In genomic region chrX:119266364-119266995, GRCh38 we compare ENCODE assay signal across 9 cellular contexts. TPM values are rescaled to one million over a fixed set of nuclear protein-coding genes. Genes with fewer than 3 reads are reported as not detected.
DNase-seq lines count a peak whose midpoint lies in the region; ATAC-seq and TF ChIP-seq lines count a peak whose summit lies in the region.
"Had no signal": no experiment of that assay in that cellular context is flagged by ENCODE, and none has a peak within 500 bp of the region (broad histone marks: within the 10 kb centered on the region; RNA-seq: fewer than 3 reads in every experiment).

No MANE protein-coding gene starts in this region.

- no peaks in the 10 kb centered on the region for H3K9me3 Mint-ChIP-seq in neural crest cell
- H3K9me3 Mint-ChIP-seq: T-cell had no signal

- ATAC-seq in GM18867 (IDR thresholded peaks at IDR 0.05; ENCODE audit: unreplicated experiment) (peak; percentile 71), GM18873 (IDR thresholded peaks at IDR 0.05; ENCODE audit: low FRiP score, unreplicated experiment) (no peak), HG03139 (IDR thresholded peaks at IDR 0.05; ENCODE audit: unreplicated experiment) (no peak), GM19463 (IDR thresholded peaks at IDR 0.05; ENCODE audit: unreplicated experiment) (no peak)
- ATAC-seq: T-cell had no signal

- no peak overlapping the region for H3K4me3 Mint-ChIP-seq in neural crest cell
- H3K4me3 Mint-ChIP-seq: T-cell had no signal

- BruUV-seq in PC-9 (replicated peaks; lab: Mats Ljungman, UMichigan) = no TSS peak

- H3K27me3 Mint-ChIP-seq in neural crest cell (ENCODE audit: low read depth) = peaks cover 2% of the 10 kb centered on the region

- no peak overlapping the region for H3K4me3 ChIP-seq in PC-9

- no peaks in the 10 kb centered on the region for H4K20me1 ChIP-seq in PC-9 (ENCODE audit: insufficient read depth)

- H3K9me2 ChIP-seq in PC-9 (ENCODE audit: insufficient read depth) = no peaks in the 10 kb centered on the region

- H3K79me2 ChIP-seq in PC-9 (ENCODE audit: low read depth) = no peaks in the 10 kb centered on the region

- peak; percentile 81 for TF ChIP-seq CTCF in PC-9 (conservative IDR thresholded peaks at IDR 0.05)
- peak; percentile 70 for TF ChIP-seq CTCF in neural crest cell (conservative IDR thresholded peaks at IDR 0.05)

- CTCF ChIA-PET in PC-9 (lab: Charles Lee) = interaction anchor here (0.5 to 0.6 kb wide), 3 partner anchors 31 to 209 kb away, joined by 4 to 5 read pairs (median 4); no protein-coding TSS in a partner anchor

- H3K27me3 ChIP-seq in PC-9 (ENCODE audit: insufficient read depth, low read depth) = no peaks in the 10 kb centered on the region

- no peaks in the 10 kb centered on the region for H3K4me1 ChIP-seq in PC-9 (replicated peaks; ENCODE audit: insufficient read depth)

- H3K4me2 ChIP-seq in PC-9 = no peak overlapping the region

- no peaks in the 10 kb centered on the region for H3K36me3 Mint-ChIP-seq in neural crest cell (ENCODE audit: low read depth)
- H3K36me3 Mint-ChIP-seq: T-cell had no signal

- H3K4me1 Mint-ChIP-seq in neural crest cell = no peaks in the 10 kb centered on the region
- H3K4me1 Mint-ChIP-seq: T-cell had no signal

- H3K27ac Mint-ChIP-seq in neural crest cell (ENCODE audit: unreplicated experiment) = no peak overlapping the region
- H3K27ac Mint-ChIP-seq: T-cell had no signal

- H3K27ac ChIP-seq in PC-9 = no peak overlapping the region

- no peak overlapping the region for H2AFZ ChIP-seq in PC-9

- peak; percentile 16 for DNase-seq in COLO829 (ENCODE audit: low spot score)
- DNase-seq in PC-9 = peak in 1 of 2 experiments; percentile 23
- DNase-seq in dermis microvascular lymphatic vessel endothelial cell (ENCODE audit: low read depth in 2 of 2) = peak; percentile 5 to 12
- peak; percentile 15 for DNase-seq in neural crest cell (ENCODE audit: low read depth, low spot score)

- H3F3A ChIP-seq in PC-9 (ENCODE audit: insufficient read depth, low read depth) = no peaks in the 10 kb centered on the region

- no peaks in the 10 kb centered on the region for H3K36me3 ChIP-seq in PC-9 (ENCODE audit: low read depth)

- intact Hi-C loops in PC-9 (cut with micrococcal nuclease; ENCODE audit: unreplicated experiment) = loop anchor here (1.0 kb wide), 1 partner anchor 147 kb away; no protein-coding TSS in a partner anchor

- POLR2A ChIA-PET in PC-9 (lab: Charles Lee; ENCODE audit: unreplicated experiment) = no interaction called here

- no peaks in the 10 kb centered on the region for H3K9me3 ChIP-seq in PC-9 (ENCODE audit: insufficient read depth, low read depth)

RNA-seq across cellular contexts. Expression of gene PGRMC1, which starts 30.4 kb away (rescaled TPM):
- total RNA-seq in PC-9 (2021) = 133 and 204 TPM in 2 replicates
- total RNA-seq in dermis microvascular lymphatic vessel endothelial cell = 72.7 and 80.5 TPM in 2 replicates
- total RNA-seq in neural crest cell = 202 and 210 TPM in 2 replicates
